In genomic region chr10:20598590-20598989, GRCh38 we compare ENCODE assay signal across 8 cellular contexts.
DNase-seq lines count a peak whose midpoint lies in the region; ATAC-seq and TF ChIP-seq lines count a peak whose summit lies in the region.

No MANE protein-coding gene starts in this region.

- intact Hi-C loops in ascending aorta (cut with DNase I) (loop anchor here (10.0 kb wide), 1 partner anchor 106 kb away; no protein-coding TSS in a partner anchor), right cardiac atrium (cut with DNase I) (no loop called here), gastrocnemius medialis (cut with DNase I; ENCODE audit: low total_unique reads) (no loop called here), vagina (cut with DNase I) (no loop called here)

- peaks cover 5% of the 10 kb centered on the region in 2 donors for H3K4me1 ChIP-seq in ascending aorta
- no peaks in the 10 kb centered on the region for H3K4me1 ChIP-seq in right cardiac atrium (ENCODE audit: control insufficient read depth, insufficient read depth, low read length)
- no peaks in the 10 kb centered on the region for H3K4me1 ChIP-seq in gastrocnemius medialis
- H3K4me1 ChIP-seq in vagina: peaks cover 5% of the 10 kb centered on the region

- H3K36me3 ChIP-seq in ascending aorta: no peaks in the 10 kb centered on the region
- no peaks in the 10 kb centered on the region for H3K36me3 ChIP-seq in gastrocnemius medialis
- no peaks in the 10 kb centered on the region for H3K36me3 ChIP-seq in vagina

- no peaks in the 10 kb centered on the region for H3K9me3 ChIP-seq in ascending aorta
- H3K9me3 ChIP-seq in right cardiac atrium (ENCODE audit: control insufficient read depth, low read length): no peaks in the 10 kb centered on the region
- H3K9me3 ChIP-seq in gastrocnemius medialis: no peaks in the 10 kb centered on the region
- H3K9me3 ChIP-seq in vagina: no peaks in the 10 kb centered on the region

- ATAC-seq in right cardiac atrium (peak; percentile 94 to 97), gastrocnemius medialis (peak; percentile 93 to 94), HG02678 (IDR thresholded peaks at IDR 0.05; ENCODE audit: unreplicated experiment) (no peak), HG03108 (IDR thresholded peaks at IDR 0.05; ENCODE audit: unreplicated experiment) (no peak), GM21528 (IDR thresholded peaks at IDR 0.05; ENCODE audit: low FRiP score, unreplicated experiment) (no peak)

- 22% methylated on average over 3 of the region's 3 CpGs for WGBS in right cardiac atrium

- no peak for TF ChIP-seq POLR2A in gastrocnemius medialis (IDR thresholded peaks at IDR 0.05)
- TF ChIP-seq POLR2A in vagina (IDR thresholded peaks at IDR 0.05): no peak

- H3K4me3 ChIP-seq in ascending aorta (no peak overlapping the region), right cardiac atrium (ENCODE audit: low read length) (no peak overlapping the region), gastrocnemius medialis (no peak overlapping the region), vagina (no peak overlapping the region)

- H3K27me3 ChIP-seq in ascending aorta (no peaks in the 10 kb centered on the region), right cardiac atrium (ENCODE audit: control insufficient read depth, insufficient read depth) (no peaks in the 10 kb centered on the region), gastrocnemius medialis (no peaks in the 10 kb centered on the region), vagina (no peaks in the 10 kb centered on the region)

- DNase-seq in H4 (ENCODE audit: low spot score): peak; percentile 88
- peak; percentile 48 to 85 for DNase-seq in ascending aorta (ENCODE audit: low spot score in 2 of 2)
- DNase-seq in right cardiac atrium: peak; percentile 77 to 86 (median 82)
- DNase-seq in gastrocnemius medialis: peak; percentile 44 to 70
- no peak for DNase-seq in vagina (ENCODE audit: extremely low spot score in 2 of 2)

- in situ Hi-C loops in gastrocnemius medialis (cut with MboI; ENCODE audit: low sequenced_read_pairs in 4 of 4): no loop called here

- H3K27ac ChIP-seq in ascending aorta: no peak overlapping the region
- H3K27ac ChIP-seq in right cardiac atrium (ENCODE audit: low read length): no peak overlapping the region
- peak overlapping the region in 1 of 4 donors; percentile 20 for H3K27ac ChIP-seq in gastrocnemius medialis
- no peak overlapping the region for H3K27ac ChIP-seq in vagina

- no peak for TF ChIP-seq CTCF in ascending aorta (IDR thresholded peaks at IDR 0.05)
- TF ChIP-seq CTCF in gastrocnemius medialis (IDR thresholded peaks at IDR 0.05 in 4 of 5, conservative IDR thresholded peaks at IDR 0.05 in 1 of 5): no peak
- TF ChIP-seq CTCF in vagina (IDR thresholded peaks at IDR 0.05): no peak

Comparison
In these comparisons a context has a peak if more than half of its experiments do, and no peak if none do; other contexts are left out.
1. DNase-seq: peak in H4 (single experiment), ascending aorta (2 of 2), right cardiac atrium (3 of 3) and gastrocnemius medialis (2 of 2); none in vagina (0 of 2).
2. ATAC-seq: peak in right cardiac atrium (2 of 2) and gastrocnemius medialis (2 of 2); none in HG02678 (single experiment), HG03108 (single experiment) and GM21528 (single experiment).